In the genomic region with DNA sequence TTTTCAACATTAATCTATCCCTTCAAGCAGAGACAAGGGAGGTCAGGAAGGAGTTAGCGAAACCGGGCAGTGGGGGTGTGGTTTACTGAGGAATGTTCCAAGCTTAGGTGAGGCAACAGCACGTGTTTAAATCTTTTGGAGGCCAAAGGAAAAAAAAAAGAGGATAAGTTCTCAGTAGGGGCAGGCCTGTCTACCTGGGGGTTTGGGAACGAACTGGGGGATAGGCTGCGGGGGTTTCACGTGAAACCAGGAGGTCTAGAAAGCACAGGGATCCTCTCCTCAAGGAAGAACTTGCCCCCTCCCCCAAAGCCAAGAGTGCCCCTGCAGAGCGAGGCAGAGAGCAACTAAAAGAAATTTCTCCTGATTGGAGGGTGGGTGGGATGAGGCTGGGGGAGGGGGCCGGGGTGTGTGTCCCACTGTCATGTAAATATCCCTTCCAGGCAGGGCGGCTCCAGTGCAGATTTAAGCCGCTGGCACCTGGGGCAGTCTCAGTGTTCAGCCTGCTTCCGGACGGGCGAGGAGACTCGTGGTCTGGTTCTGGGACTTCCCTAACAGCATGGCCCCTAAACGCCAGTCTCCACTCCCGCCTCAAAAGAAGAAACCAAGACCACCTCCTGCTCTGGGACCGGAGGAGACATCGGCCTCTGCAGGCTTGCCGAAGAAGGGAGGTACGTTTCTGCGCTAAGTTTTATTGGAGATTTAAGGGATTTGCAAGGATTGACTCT, we compare ENCODE assay signal across 1 cellular context.
TF ChIP-seq lines count a peak whose summit lies in the region.

No MANE protein-coding gene starts in this region.

TF ChIP-seq in GM12878, 131 proteins besides CTCF, POLR2A, EP300 and RAD21 (continues in another document):
- no peak; the same call in 1 of the 2 replicates for TF ChIP-seq HCFC1 (IDR thresholded peaks at IDR 0.05; ENCODE audit: low read length)
- TF ChIP-seq, protein P1, sequence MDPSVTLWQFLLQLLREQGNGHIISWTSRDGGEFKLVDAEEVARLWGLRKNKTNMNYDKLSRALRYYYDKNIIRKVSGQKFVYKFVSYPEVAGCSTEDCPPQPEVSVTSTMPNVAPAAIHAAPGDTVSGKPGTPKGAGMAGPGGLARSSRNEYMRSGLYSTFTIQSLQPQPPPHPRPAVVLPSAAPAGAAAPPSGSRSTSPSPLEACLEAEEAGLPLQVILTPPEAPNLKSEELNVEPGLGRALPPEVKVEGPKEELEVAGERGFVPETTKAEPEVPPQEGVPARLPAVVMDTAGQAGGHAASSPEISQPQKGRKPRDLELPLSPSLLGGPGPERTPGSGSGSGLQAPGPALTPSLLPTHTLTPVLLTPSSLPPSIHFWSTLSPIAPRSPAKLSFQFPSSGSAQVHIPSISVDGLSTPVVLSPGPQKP (IDR thresholded peaks at IDR 0.05; ENCODE audit: low read depth, low read length) = 0 out of 2 replicates have a peak, but pooled peaks have one; percentile 6
- TF ChIP-seq IKZF2 (IDR thresholded peaks at IDR 0.05) = no peak
- TF ChIP-seq, protein P2, sequence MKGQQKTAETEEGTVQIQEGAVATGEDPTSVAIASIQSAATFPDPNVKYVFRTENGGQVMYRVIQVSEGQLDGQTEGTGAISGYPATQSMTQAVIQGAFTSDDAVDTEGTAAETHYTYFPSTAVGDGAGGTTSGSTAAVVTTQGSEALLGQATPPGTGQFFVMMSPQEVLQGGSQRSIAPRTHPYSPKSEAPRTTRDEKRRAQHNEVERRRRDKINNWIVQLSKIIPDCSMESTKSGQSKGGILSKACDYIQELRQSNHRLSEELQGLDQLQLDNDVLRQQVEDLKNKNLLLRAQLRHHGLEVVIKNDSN (IDR thresholded peaks at IDR 0.05; ENCODE audit: borderline replicate concordance, extremely low read length, insufficient read depth, low read depth, low read length) = no peak
- TF ChIP-seq, protein P3, sequence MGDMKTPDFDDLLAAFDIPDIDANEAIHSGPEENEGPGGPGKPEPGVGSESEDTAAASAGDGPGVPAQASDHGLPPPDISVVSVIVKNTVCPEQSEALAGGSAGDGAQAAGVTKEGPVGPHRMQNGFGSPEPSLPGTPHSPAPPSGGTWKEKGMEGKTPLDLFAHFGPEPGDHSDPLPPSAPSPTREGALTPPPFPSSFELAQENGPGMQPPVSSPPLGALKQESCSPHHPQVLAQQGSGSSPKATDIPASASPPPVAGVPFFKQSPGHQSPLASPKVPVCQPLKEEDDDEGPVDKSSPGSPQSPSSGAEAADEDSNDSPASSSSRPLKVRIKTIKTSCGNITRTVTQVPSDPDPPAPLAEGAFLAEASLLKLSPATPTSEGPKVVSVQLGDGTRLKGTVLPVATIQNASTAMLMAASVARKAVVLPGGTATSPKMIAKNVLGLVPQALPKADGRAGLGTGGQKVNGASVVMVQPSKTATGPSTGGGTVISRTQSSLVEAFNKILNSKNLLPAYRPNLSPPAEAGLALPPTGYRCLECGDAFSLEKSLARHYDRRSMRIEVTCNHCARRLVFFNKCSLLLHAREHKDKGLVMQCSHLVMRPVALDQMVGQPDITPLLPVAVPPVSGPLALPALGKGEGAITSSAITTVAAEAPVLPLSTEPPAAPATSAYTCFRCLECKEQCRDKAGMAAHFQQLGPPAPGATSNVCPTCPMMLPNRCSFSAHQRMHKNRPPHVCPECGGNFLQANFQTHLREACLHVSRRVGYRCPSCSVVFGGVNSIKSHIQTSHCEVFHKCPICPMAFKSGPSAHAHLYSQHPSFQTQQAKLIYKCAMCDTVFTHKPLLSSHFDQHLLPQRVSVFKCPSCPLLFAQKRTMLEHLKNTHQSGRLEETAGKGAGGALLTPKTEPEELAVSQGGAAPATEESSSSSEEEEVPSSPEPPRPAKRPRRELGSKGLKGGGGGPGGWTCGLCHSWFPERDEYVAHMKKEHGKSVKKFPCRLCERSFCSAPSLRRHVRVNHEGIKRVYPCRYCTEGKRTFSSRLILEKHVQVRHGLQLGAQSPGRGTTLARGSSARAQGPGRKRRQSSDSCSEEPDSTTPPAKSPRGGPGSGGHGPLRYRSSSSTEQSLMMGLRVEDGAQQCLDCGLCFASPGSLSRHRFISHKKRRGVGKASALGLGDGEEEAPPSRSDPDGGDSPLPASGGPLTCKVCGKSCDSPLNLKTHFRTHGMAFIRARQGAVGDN (IDR thresholded peaks at IDR 0.05) = no peak; the same call in 1 of the 2 replicates
- no peak; the same call in 1 of the 2 replicates for TF ChIP-seq JUNB (IDR thresholded peaks at IDR 0.05)
- no peak for TF ChIP-seq IKZF1 (conservative IDR thresholded peaks at IDR 0.05)
- no peak for TF ChIP-seq NR2C1 (IDR thresholded peaks at IDR 0.05)
- TF ChIP-seq CHD4 (IDR thresholded peaks at IDR 0.05) = no peak
- no peak for TF ChIP-seq CHD2 (IDR thresholded peaks at IDR 0.05; ENCODE audit: borderline replicate concordance, low read depth, low read length)
- no peak for TF ChIP-seq YBX1 (IDR thresholded peaks at IDR 0.05)
- no peak for TF ChIP-seq SIX5 (IDR thresholded peaks at IDR 0.05; ENCODE audit: low read depth, low read length, severe bottlenecking)
- TF ChIP-seq SUZ12 (IDR thresholded peaks at IDR 0.05; ENCODE audit: unreplicated experiment) = no peak
- TF ChIP-seq ZSCAN29 (IDR thresholded peaks at IDR 0.05) = no peak
- TF ChIP-seq TARDBP (IDR thresholded peaks at IDR 0.05; ENCODE audit: borderline replicate concordance) = no peak
- no peak for TF ChIP-seq ZNF24 (IDR thresholded peaks at IDR 0.05)
- TF ChIP-seq SMAD5 (IDR thresholded peaks at IDR 0.05; ENCODE audit: low read depth) = no peak
- TF ChIP-seq, protein P4, sequence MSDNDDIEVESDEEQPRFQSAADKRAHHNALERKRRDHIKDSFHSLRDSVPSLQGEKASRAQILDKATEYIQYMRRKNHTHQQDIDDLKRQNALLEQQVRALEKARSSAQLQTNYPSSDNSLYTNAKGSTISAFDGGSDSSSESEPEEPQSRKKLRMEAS (IDR thresholded peaks at IDR 0.05; ENCODE audit: low read depth, low read length) = peak; percentile 67
- TF ChIP-seq SIN3A (IDR thresholded peaks at IDR 0.05; ENCODE audit: low read depth, low read length) = no peak
- no peak for TF ChIP-seq HDAC6 (IDR thresholded peaks at IDR 0.05; ENCODE audit: unreplicated experiment)
- no peak for TF ChIP-seq RCOR1 (conservative IDR thresholded peaks at IDR 0.05; ENCODE audit: low read depth, low read length)
- TF ChIP-seq, protein P5, sequence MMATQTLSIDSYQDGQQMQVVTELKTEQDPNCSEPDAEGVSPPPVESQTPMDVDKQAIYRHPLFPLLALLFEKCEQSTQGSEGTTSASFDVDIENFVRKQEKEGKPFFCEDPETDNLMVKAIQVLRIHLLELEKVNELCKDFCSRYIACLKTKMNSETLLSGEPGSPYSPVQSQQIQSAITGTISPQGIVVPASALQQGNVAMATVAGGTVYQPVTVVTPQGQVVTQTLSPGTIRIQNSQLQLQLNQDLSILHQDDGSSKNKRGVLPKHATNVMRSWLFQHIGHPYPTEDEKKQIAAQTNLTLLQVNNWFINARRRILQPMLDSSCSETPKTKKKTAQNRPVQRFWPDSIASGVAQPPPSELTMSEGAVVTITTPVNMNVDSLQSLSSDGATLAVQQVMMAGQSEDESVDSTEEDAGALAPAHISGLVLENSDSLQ (IDR thresholded peaks at IDR 0.05) = no peak
- no peak for TF ChIP-seq SREBF1 (IDR thresholded peaks at IDR 0.05; ENCODE audit: low read length)
- peak; percentile 80 for TF ChIP-seq TAF1 (IDR thresholded peaks at IDR 0.05; ENCODE audit: borderline replicate concordance, low read depth, low read length)
- TF ChIP-seq, protein P6, sequence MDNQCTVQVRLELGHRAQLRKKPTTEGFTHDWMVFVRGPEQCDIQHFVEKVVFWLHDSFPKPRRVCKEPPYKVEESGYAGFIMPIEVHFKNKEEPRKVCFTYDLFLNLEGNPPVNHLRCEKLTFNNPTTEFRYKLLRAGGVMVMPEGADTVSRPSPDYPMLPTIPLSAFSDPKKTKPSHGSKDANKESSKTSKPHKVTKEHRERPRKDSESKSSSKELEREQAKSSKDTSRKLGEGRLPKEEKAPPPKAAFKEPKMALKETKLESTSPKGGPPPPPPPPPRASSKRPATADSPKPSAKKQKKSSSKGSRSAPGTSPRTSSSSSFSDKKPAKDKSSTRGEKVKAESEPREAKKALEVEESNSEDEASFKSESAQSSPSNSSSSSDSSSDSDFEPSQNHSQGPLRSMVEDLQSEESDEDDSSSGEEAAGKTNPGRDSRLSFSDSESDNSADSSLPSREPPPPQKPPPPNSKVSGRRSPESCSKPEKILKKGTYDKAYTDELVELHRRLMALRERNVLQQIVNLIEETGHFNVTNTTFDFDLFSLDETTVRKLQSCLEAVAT (IDR thresholded peaks at IDR 0.05) = no peak
- TF ChIP-seq, protein P7, sequence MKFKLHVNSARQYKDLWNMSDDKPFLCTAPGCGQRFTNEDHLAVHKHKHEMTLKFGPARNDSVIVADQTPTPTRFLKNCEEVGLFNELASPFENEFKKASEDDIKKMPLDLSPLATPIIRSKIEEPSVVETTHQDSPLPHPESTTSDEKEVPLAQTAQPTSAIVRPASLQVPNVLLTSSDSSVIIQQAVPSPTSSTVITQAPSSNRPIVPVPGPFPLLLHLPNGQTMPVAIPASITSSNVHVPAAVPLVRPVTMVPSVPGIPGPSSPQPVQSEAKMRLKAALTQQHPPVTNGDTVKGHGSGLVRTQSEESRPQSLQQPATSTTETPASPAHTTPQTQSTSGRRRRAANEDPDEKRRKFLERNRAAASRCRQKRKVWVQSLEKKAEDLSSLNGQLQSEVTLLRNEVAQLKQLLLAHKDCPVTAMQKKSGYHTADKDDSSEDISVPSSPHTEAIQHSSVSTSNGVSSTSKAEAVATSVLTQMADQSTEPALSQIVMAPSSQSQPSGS (IDR thresholded peaks at IDR 0.05; ENCODE audit: low read length) = no peak
- no peak for TF ChIP-seq SP1 (IDR thresholded peaks at IDR 0.05; ENCODE audit: low read depth, low read length)
- no peak for TF ChIP-seq KLF5 (IDR thresholded peaks at IDR 0.05; ENCODE audit: partially characterized antibody)
- TF ChIP-seq, protein P8, sequence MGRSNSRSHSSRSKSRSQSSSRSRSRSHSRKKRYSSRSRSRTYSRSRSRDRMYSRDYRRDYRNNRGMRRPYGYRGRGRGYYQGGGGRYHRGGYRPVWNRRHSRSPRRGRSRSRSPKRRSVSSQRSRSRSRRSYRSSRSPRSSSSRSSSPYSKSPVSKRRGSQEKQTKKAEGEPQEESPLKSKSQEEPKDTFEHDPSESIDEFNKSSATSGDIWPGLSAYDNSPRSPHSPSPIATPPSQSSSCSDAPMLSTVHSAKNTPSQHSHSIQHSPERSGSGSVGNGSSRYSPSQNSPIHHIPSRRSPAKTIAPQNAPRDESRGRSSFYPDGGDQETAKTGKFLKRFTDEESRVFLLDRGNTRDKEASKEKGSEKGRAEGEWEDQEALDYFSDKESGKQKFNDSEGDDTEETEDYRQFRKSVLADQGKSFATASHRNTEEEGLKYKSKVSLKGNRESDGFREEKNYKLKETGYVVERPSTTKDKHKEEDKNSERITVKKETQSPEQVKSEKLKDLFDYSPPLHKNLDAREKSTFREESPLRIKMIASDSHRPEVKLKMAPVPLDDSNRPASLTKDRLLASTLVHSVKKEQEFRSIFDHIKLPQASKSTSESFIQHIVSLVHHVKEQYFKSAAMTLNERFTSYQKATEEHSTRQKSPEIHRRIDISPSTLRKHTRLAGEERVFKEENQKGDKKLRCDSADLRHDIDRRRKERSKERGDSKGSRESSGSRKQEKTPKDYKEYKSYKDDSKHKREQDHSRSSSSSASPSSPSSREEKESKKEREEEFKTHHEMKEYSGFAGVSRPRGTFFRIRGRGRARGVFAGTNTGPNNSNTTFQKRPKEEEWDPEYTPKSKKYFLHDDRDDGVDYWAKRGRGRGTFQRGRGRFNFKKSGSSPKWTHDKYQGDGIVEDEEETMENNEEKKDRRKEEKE (IDR thresholded peaks at IDR 0.05) = no peak
- TF ChIP-seq SMARCA5 (IDR thresholded peaks at IDR 0.05) = no peak
- TF ChIP-seq BCL11A (IDR thresholded peaks at IDR 0.05; ENCODE audit: low read depth, low read length) = no peak
- no peak for TF ChIP-seq SMAD1 (IDR thresholded peaks at IDR 0.05; ENCODE audit: low read depth, partially characterized antibody)
- TF ChIP-seq, protein P9, sequence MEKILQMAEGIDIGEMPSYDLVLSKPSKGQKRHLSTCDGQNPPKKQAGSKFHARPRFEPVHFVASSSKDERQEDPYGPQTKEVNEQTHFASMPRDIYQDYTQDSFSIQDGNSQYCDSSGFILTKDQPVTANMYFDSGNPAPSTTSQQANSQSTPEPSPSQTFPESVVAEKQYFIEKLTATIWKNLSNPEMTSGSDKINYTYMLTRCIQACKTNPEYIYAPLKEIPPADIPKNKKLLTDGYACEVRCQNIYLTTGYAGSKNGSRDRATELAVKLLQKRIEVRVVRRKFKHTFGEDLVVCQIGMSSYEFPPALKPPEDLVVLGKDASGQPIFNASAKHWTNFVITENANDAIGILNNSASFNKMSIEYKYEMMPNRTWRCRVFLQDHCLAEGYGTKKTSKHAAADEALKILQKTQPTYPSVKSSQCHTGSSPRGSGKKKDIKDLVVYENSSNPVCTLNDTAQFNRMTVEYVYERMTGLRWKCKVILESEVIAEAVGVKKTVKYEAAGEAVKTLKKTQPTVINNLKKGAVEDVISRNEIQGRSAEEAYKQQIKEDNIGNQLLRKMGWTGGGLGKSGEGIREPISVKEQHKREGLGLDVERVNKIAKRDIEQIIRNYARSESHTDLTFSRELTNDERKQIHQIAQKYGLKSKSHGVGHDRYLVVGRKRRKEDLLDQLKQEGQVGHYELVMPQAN (conservative IDR thresholded peaks at IDR 0.05) = no peak
- TF ChIP-seq, protein P10, sequence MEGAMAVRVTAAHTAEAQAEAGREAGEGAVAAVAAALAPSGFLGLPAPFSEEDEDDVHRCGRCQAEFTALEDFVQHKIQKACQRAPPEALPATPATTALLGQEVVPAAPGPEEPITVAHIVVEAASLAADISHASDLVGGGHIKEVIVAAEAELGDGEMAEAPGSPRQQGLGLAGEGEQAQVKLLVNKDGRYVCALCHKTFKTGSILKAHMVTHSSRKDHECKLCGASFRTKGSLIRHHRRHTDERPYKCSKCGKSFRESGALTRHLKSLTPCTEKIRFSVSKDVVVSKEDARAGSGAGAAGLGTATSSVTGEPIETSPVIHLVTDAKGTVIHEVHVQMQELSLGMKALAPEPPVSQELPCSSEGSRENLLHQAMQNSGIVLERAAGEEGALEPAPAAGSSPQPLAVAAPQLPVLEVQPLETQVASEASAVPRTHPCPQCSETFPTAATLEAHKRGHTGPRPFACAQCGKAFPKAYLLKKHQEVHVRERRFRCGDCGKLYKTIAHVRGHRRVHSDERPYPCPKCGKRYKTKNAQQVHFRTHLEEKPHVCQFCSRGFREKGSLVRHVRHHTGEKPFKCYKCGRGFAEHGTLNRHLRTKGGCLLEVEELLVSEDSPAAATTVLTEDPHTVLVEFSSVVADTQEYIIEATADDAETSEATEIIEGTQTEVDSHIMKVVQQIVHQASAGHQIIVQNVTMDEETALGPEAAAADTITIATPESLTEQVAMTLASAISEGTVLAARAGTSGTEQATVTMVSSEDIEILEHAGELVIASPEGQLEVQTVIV (IDR thresholded peaks at IDR 0.05; ENCODE audit: borderline replicate concordance, partially characterized antibody) = no peak
- no peak for TF ChIP-seq EGR1 (IDR thresholded peaks at IDR 0.05; ENCODE audit: borderline replicate concordance in 1 of 2, low read depth in 2 of 2, low read length in 2 of 2)
- no peak for TF ChIP-seq SMC3 (IDR thresholded peaks at IDR 0.05; ENCODE audit: borderline replicate concordance, low read length)
- TF ChIP-seq CREB1 (IDR thresholded peaks at IDR 0.05; ENCODE audit: low read depth) = no peak
- no peak for TF ChIP-seq CBFB (IDR thresholded peaks at IDR 0.05; ENCODE audit: low read depth)
- no peak for TF ChIP-seq NRF1 (conservative IDR thresholded peaks at IDR 0.05; ENCODE audit: low read depth, low read length)
- TF ChIP-seq KDM1A (IDR thresholded peaks at IDR 0.05; ENCODE audit: borderline replicate concordance) = no peak
- TF ChIP-seq PAX8 (IDR thresholded peaks at IDR 0.05) = no peak
- TF ChIP-seq MEF2A (IDR thresholded peaks at IDR 0.05; ENCODE audit: insufficient read depth, low read depth, low read length) = no peak
- TF ChIP-seq MYC (IDR thresholded peaks at IDR 0.05; ENCODE audit: insufficient read depth, insufficient read length, insufficient replicate concordance, low read length, severe bottlenecking) = no peak
